Comparison of ENCODE assay signal across 33 cellular contexts in the genomic region with DNA sequence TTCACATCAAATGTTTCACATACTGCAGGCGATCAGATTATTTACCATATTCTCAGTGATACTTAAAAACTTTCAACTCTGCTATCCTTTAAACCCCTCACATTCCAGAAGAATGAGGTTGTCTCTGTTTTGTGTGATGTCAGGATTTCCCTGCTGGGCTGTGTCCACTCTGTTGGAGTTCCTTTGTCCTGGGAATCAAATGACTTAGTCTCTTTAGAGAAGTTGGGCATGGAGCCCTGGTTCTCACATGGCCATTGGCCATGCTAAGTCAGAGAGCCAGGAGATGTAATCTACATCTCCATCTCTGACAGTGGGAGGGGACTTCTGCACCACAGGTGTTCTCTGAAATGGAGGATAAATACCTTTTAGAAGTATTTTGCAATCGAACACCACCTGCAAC.
A peak's percentile ranks its signal among the peaks of the same experiment; 100 is the strongest.
DNase-seq lines count a peak whose midpoint lies in the region; ATAC-seq, FAIRE-seq and TF ChIP-seq lines count a peak whose summit lies in the region.
"Had no signal": no experiment of that assay in that cellular context is flagged by ENCODE, and none has a peak within 500 bp of the region (broad histone marks: within the 10 kb centered on the region; RNA-seq: fewer than 3 reads in every experiment).

No MANE protein-coding gene starts in this region.

- TF ChIP-seq CTCF in LNCaP clone FGC (IDR thresholded peaks at IDR 0.05; ENCODE audit: control insufficient read depth, extremely low read depth, insufficient read depth) (no peak), H1 (IDR thresholded peaks at IDR 0.05; ENCODE audit: control extremely low read depth in 1 of 3, insufficient read depth in 1 of 3, low read depth in 1 of 3, low read length in 3 of 3) (no peak)

- no peak overlapping the region for H4K91ac ChIP-seq in H1 (replicated peaks; ENCODE audit: insufficient read length, low read length)

- no peak overlapping the region for H2BK120ac ChIP-seq in H1 (replicated peaks; ENCODE audit: low read depth, low read length)

- H2AFZ ChIP-seq in H1 (ENCODE audit: low read length), result no peak overlapping the region

- H3K4me3 ChIP-seq in LNCaP clone FGC (ENCODE audit: low read depth, low read length) (no peak overlapping the region), H1 (ENCODE audit: extremely low read depth in 1 of 4, insufficient read depth in 2 of 4, low read depth in 3 of 4, low read length in 4 of 4) (no peak overlapping the region)
- H3K4me3 ChIP-seq: heart right ventricle, K562, MG63, pancreas, right atrium auricular region, SJSA1, stomach, uterus had no signal

- no peaks in the 10 kb centered on the region for H4K20me1 ChIP-seq in H1 (replicated peaks in 1 of 2; ENCODE audit: control insufficient read depth in 1 of 2, insufficient read depth in 2 of 2, low read length in 2 of 2)

- H3K4ac ChIP-seq in H1 (replicated peaks; ENCODE audit: insufficient read length, low read depth, low read length), result no peak overlapping the region

- no peak overlapping the region for H4K5ac ChIP-seq in H1 (ENCODE audit: insufficient read length, low read depth, low read length)

- H3K27ac ChIP-seq in H1 (ENCODE audit: low read depth, low read length), result no peak overlapping the region
- H3K27ac ChIP-seq: heart right ventricle, pancreas, right atrium auricular region, RWPE1, SJSA1, stomach, uterus had no signal

- H3K23me2 ChIP-seq in H1 (ENCODE audit: low read depth, low read length), result no peaks in the 10 kb centered on the region

- H3K4me1 ChIP-seq in H1 (replicated peaks in 1 of 4; ENCODE audit: control insufficient read depth in 3 of 4, insufficient read depth in 4 of 4, low read length in 3 of 4), result peaks cover 0 to 7% (median 2%) of the 10 kb centered on the region in 4 experiments; a peak in 2 of 7 replicates
- H3K4me1 ChIP-seq: BE2C, heart right ventricle, pancreas, right atrium auricular region, SJSA1, stomach, uterus had no signal

- DNase-seq in LNCaP clone FGC (ENCODE audit: low read depth), result peak; percentile 41
- DNase-seq in H1 (ENCODE audit: low read depth in 1 of 2, low spot score in 2 of 2), result no peak
- DNase-seq in kidney tubule cell (ENCODE audit: low spot score), result peak; percentile 70
- peak; percentile 13 for DNase-seq in smooth muscle cell of the brain vasculature (ENCODE audit: low read depth, low spot score)
- DNase-seq in KG1 (lab: John Stamatoyannopoulos, UW), result no peak
- DNase-seq in NCI-H748 treated with DMSO at 0.1 percent for 48 hours (lab: John Stamatoyannopoulos, UW), result no peak
- DNase-seq: ACHN; activated CD4-positive, alpha-beta T cell treated with anti-CD3 and anti-CD28 coated beads, Interleukin-2, amount 50 U/mL, for 1 hour; activated CD4-positive, CD25-positive, alpha-beta regulatory T cell; activated CD8-positive, alpha-beta memory T cell treated with anti-CD3 and anti-CD28 coated beads, Interleukin-2, amount 10 ng/mL, durations not matched to agents 7 days and 5 days; activated gamma-delta T cell; activated naive CD8-positive, alpha-beta T cell treated with anti-CD3 and anti-CD28 coated beads for 36 hours; activated T-cell treated with anti-CD3 and anti-CD28 coated beads, Interleukin-2, amount 50 U/mL, for 4 hours; BE2C; caudate nucleus; CD8-positive, alpha-beta T cell; foreskin melanocyte; heart right ventricle; left colon; MG63; NCI-H1105 treated with DMSO at 0.1 percent for 48 hours; NCI-H1930; NCI-H2171 treated with DMSO at 0.1 percent for 48 hours; NCI-H526; nephron progenitor cell; pancreas; stomach; uterus had no signal

- no peak overlapping the region for H2AK5ac ChIP-seq in H1 (ENCODE audit: low read depth, low read length)

- no peak overlapping the region for H3K18ac ChIP-seq in H1 (ENCODE audit: extremely low read depth, low read length)

- ATAC-seq in HG02759 (IDR thresholded peaks at IDR 0.05; ENCODE audit: unreplicated experiment), result no peak
- ATAC-seq: activated CD8-positive, alpha-beta memory T cell treated with anti-CD3 and anti-CD28 coated beads, Interleukin-2, amount 10 ng/mL, durations not matched to agents 7 days and 5 days; activated T-cell treated with anti-CD3 and anti-CD28 coated beads, Interleukin-2, amount 50 U/mL, for 4 hours; CD8-positive, alpha-beta T cell; heart right ventricle; K562; left colon; pancreas had no signal

- POLR2A ChIA-PET in H1 (lab: Charles Lee; ENCODE audit: partially characterized antibody), result no interaction called here

- H3K79me2 ChIP-seq in H1 (ENCODE audit: control insufficient read depth in 1 of 2, insufficient read depth in 2 of 2, low read length in 2 of 2), result no peaks in the 10 kb centered on the region

- CTCF ChIA-PET in H1 (lab: Charles Lee; ENCODE audit: partially characterized antibody), result no interaction called here

- no peak overlapping the region for H3K56ac ChIP-seq in H1 (replicated peaks; ENCODE audit: insufficient read length, low read depth, low read length)

- no peak for TF ChIP-seq POLR2A in H1 (IDR thresholded peaks at IDR 0.05; ENCODE audit: control extremely low read depth in 1 of 2, low read depth in 2 of 2, low read length in 2 of 2)

- peak; percentile 52 for FAIRE-seq in H1 (lab: Jason Lieb, UNC)
- FAIRE-seq: K562, pancreas had no signal

- H3K9me3 ChIP-seq in H1 (ENCODE audit: insufficient read depth in 2 of 2, low read depth in 1 of 2, low read length in 1 of 2), result no peaks in the 10 kb centered on the region
- H3K9me3 ChIP-seq: BE2C, MG63, pancreas, right atrium auricular region, SJSA1, uterus had no signal

- no peak overlapping the region for H4K8ac ChIP-seq in H1 (ENCODE audit: extremely low read depth, insufficient read depth, low read length)

- H3K4me2 ChIP-seq in H1 (ENCODE audit: insufficient read depth in 1 of 2, low read depth in 2 of 2, low read length in 2 of 2), result no peak overlapping the region

- WGBS in H1 (ENCODE audit: extremely low coverage in 1 of 2, insufficient coverage in 1 of 2, insufficient read length in 1 of 2, insufficient replicate concordance in 2 of 2, low coverage in 1 of 2, low lambda C conversion rate in 2 of 2, missing lambda C conversion rate in 1 of 2), 2 experiments, result 70% methylated on average over 2 of the region's 2 CpGs; no CpG with 5 or more reads in 1 of the 2 experiments

- H2BK20ac ChIP-seq in H1 (ENCODE audit: low read length), result no peak overlapping the region

- H2BK5ac ChIP-seq in H1 (ENCODE audit: low read depth, low read length), result no peak overlapping the region

- TF ChIP-seq RAD21 in H1 (IDR thresholded peaks at IDR 0.05 in 1 of 2, conservative IDR thresholded peaks at IDR 0.05 in 1 of 2; ENCODE audit: low read depth in 2 of 2, low read length in 2 of 2), result no peak

- no peak for TF ChIP-seq EP300 in H1 (IDR thresholded peaks at IDR 0.05; ENCODE audit: borderline replicate concordance in 1 of 2, low read depth in 2 of 2, low read length in 2 of 2)

- H3K23ac ChIP-seq in H1 (ENCODE audit: insufficient read length), result no peak overlapping the region

- no peaks in the 10 kb centered on the region for H3K36me3 ChIP-seq in H1 (ENCODE audit: control insufficient read depth in 2 of 4, insufficient read depth in 4 of 4, low read length in 3 of 4)
- H3K36me3 ChIP-seq: BE2C, heart right ventricle, MG63, pancreas, right atrium auricular region, SJSA1, stomach, uterus had no signal

- H3K79me1 ChIP-seq in H1 (ENCODE audit: low read depth, low read length), result no peaks in the 10 kb centered on the region

- H3K27me3 ChIP-seq in H1 (replicated peaks in 1 of 4; ENCODE audit: control insufficient read depth in 3 of 4, extremely low read depth in 1 of 4, insufficient read depth in 3 of 4, low read length in 3 of 4), result no peaks in the 10 kb centered on the region
- H3K27me3 ChIP-seq: BE2C, MG63, pancreas, right atrium auricular region, SJSA1, stomach, uterus had no signal

- no peak overlapping the region for H3K14ac ChIP-seq in H1 (ENCODE audit: insufficient read length)

- no peak overlapping the region for H3K9ac ChIP-seq in H1 (replicated peaks in 1 of 4; ENCODE audit: extremely low read depth in 1 of 4, low read depth in 3 of 4, low read length in 3 of 4)

- H2BK15ac ChIP-seq in H1 (ENCODE audit: low read length), result no peak overlapping the region

- H2BK12ac ChIP-seq in H1 (ENCODE audit: low read depth, low read length), result no peak overlapping the region

TF ChIP-seq in H1, 55 proteins besides CTCF, POLR2A, EP300 and RAD21:
- TF ChIP-seq HDAC2 (IDR thresholded peaks at IDR 0.05; ENCODE audit: borderline replicate concordance in 1 of 2, low read depth in 2 of 2, low read length in 2 of 2) (no peak), JUND (IDR thresholded peaks at IDR 0.05; ENCODE audit: low read length) (peak; percentile 40; the same call in 1 of the 2 replicates), SIX5 (IDR thresholded peaks at IDR 0.05; ENCODE audit: low read depth, low read length) (no peak), FOSL1 (IDR thresholded peaks at IDR 0.05; ENCODE audit: insufficient read depth, low read depth, low read length) (no peak)

Comparison
In these comparisons a context has a peak if more than half of its experiments do, and no peak if none do; other contexts are left out.
1. DNase-seq: peak in LNCaP clone FGC (single experiment), kidney tubule cell (single experiment) and smooth muscle cell of the brain vasculature (single experiment); none in H1 (0 of 2), KG1 (single experiment) and NCI-H748 treated with DMSO at 0.1 percent for 48 hours (single experiment).